ENCODE assay signal across 8 cellular contexts in genomic region chr3:169218314-169218983, GRCh38.
A peak's percentile ranks its signal among the peaks of the same experiment; 100 is the strongest.
DNase-seq lines count a peak whose midpoint lies in the region; ATAC-seq, FAIRE-seq and TF ChIP-seq lines count a peak whose summit lies in the region.

No MANE protein-coding gene starts in this region.

- peak; percentile 98 for FAIRE-seq in H54 (lab: Jason Lieb, UNC)

- no peak overlapping the region for H3K27ac Mint-ChIP-seq in T-helper 2 cell treated with Interferon-gamma antibody and Interleukin-4, amounts not matched to agents 5 μg/mL and 100 μg/mL, for 36 hours

- H3K36me3 ChIP-seq in Peyer's patch: no peaks in the 10 kb centered on the region

- H3K36me3 Mint-ChIP-seq in T-helper 2 cell treated with Interferon-gamma antibody and Interleukin-4, amounts not matched to agents 5 μg/mL and 100 μg/mL, for 36 hours (ENCODE audit: low read depth): no peaks in the 10 kb centered on the region

- H3K27me3 ChIP-seq in Peyer's patch (no peaks in the 10 kb centered on the region), foreskin keratinocyte (no peaks in the 10 kb centered on the region)

- no peaks in the 10 kb centered on the region for H3K4me1 Mint-ChIP-seq in T-helper 2 cell treated with Interferon-gamma antibody and Interleukin-4, amounts not matched to agents 5 μg/mL and 100 μg/mL, for 36 hours (ENCODE audit: low read depth)

- no peak for DNase-seq in H54 (ENCODE audit: insufficient read length, low spot score)
- DNase-seq in Peyer's patch: peak in 1 of 3 donors; percentile 47
- DNase-seq in foreskin keratinocyte: peak in 1 of 2 donors; percentile 26
- peak; percentile 92 for DNase-seq in pulmonary artery endothelial cell (ENCODE audit: low read depth, low spot score)
- no peak for DNase-seq in T-helper 2 cell treated with Interferon-gamma antibody and Interleukin-4, amounts not matched to agents 5 μg/mL and 100 μg/mL, for 36 hours (ENCODE audit: low spot score)

- peaks cover 3% of the 10 kb centered on the region for H3K27me3 Mint-ChIP-seq in T-helper 2 cell treated with Interferon-gamma antibody and Interleukin-4, amounts not matched to agents 5 μg/mL and 100 μg/mL, for 36 hours (ENCODE audit: low read depth)

- H3K4me1 ChIP-seq in Peyer's patch: no peaks in the 10 kb centered on the region
- no peaks in the 10 kb centered on the region for H3K4me1 ChIP-seq in foreskin keratinocyte

- H3K9me3 Mint-ChIP-seq in T-helper 2 cell treated with Interferon-gamma antibody and Interleukin-4, amounts not matched to agents 5 μg/mL and 100 μg/mL, for 36 hours: no peaks in the 10 kb centered on the region

- ATAC-seq in foreskin keratinocyte (peak; percentile 71), HG02610 (IDR thresholded peaks at IDR 0.05; ENCODE audit: unreplicated experiment) (no peak), GM18867 (IDR thresholded peaks at IDR 0.05; ENCODE audit: unreplicated experiment) (no peak)

- H3K9me3 ChIP-seq in Peyer's patch: no peaks in the 10 kb centered on the region

- H3K4me3 Mint-ChIP-seq in T-helper 2 cell treated with Interferon-gamma antibody and Interleukin-4, amounts not matched to agents 5 μg/mL and 100 μg/mL, for 36 hours: no peak overlapping the region

- no peak overlapping the region for H3K4me3 ChIP-seq in Peyer's patch

- TF ChIP-seq CTCF in 22Rv1 (IDR thresholded peaks at IDR 0.05): peak; percentile 65
- peak in 4 of 6 experiments; percentile 20 to 58 (median 56) for TF ChIP-seq CTCF in Peyer's patch (IDR thresholded peaks at IDR 0.05)
- peak; percentile 65 for TF ChIP-seq CTCF in foreskin keratinocyte (conservative IDR thresholded peaks at IDR 0.05)

- H3K27ac ChIP-seq in 22Rv1 (no peak overlapping the region), Peyer's patch (no peak overlapping the region), foreskin keratinocyte (no peak overlapping the region)

- TF ChIP-seq POLR2A in H54 (IDR thresholded peaks at IDR 0.05; ENCODE audit: low read depth, low read length): no peak
- no peak for TF ChIP-seq POLR2A in Peyer's patch (IDR thresholded peaks at IDR 0.05)
